ENCODE assay signal across 35 cellular contexts in the genomic region with DNA sequence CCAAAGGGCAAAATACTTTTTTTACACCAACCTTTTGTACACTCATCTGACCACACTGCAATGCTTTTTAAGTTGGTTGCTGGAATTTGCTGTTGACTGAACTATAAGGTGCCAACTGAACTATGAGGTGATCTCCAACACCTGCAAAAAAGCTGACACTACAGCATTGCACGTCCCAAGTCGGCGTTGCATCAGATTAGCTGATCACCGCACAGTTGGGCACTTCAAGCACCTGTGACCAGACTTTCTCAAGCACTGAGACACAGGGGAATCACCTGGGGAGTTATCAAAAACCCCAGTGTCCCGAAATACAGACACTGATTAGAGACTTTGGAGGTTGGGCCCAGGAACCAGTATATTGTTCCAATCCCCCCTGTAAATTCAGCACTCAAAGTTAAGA. TPM values are rescaled to one million over a fixed set of nuclear protein-coding genes. Genes with fewer than 3 reads are reported as not detected.
"Had no signal": no experiment of that assay in that cellular context is flagged by ENCODE, and none has a peak within 500 bp of the region (broad histone marks: within the 10 kb centered on the region; RNA-seq: fewer than 3 reads in every experiment).

No MANE protein-coding gene starts in this region.

- H3K27ac Mint-ChIP-seq: activated CD4-positive, alpha-beta T cell treated with anti-CD3 and anti-CD28 coated beads for 36 hours; activated naive CD8-positive, alpha-beta T cell; natural killer cell treated with Interleukin-12 subunit alpha and Interleukin-12 subunit beta and Interleukin-15 and Interleukin-18, amount 100 ng/mL, for 72 hours; stimulated activated effector memory CD8-positive, alpha-beta T cell treated with anti-CD3 and anti-CD28 coated beads, Interleukin-12 subunit alpha, Interleukin-12 subunit beta, amount 100 ng/mL, for 72 hours; stimulated activated naive CD8-positive, alpha-beta T cell treated with anti-CD3 and anti-CD28 coated beads, Interleukin-15, Interleukin-2, amounts not matched to agents 100 ng/mL and 50 ng/mL, for 24 hours; T-helper 2 cell treated with Interferon-gamma antibody and Interleukin-4, amounts not matched to agents 5 μg/mL and 100 μg/mL, for 36 hours had no signal

- H3K9me3 Mint-ChIP-seq: natural killer cell treated with Interleukin-12 subunit alpha and Interleukin-12 subunit beta and Interleukin-15 and Interleukin-18, amount 100 ng/mL, for 72 hours; stimulated activated effector memory CD8-positive, alpha-beta T cell treated with anti-CD3 and anti-CD28 coated beads, Interleukin-12 subunit alpha, Interleukin-12 subunit beta, amount 100 ng/mL, for 72 hours; stimulated activated naive CD8-positive, alpha-beta T cell treated with anti-CD3 and anti-CD28 coated beads, Interleukin-15, Interleukin-2, amounts not matched to agents 100 ng/mL and 50 ng/mL, for 24 hours had no signal

- DNase-seq: activated CD4-positive, alpha-beta T cell treated with anti-CD3 and anti-CD28 coated beads for 36 hours; activated CD4-positive, alpha-beta T cell treated with anti-CD3 and anti-CD28 coated beads, Interleukin-2, amount 50 U/mL, for 48 hours; activated CD4-positive, CD25-positive, alpha-beta regulatory T cell; activated CD8-positive, alpha-beta memory T cell treated with anti-CD3 and anti-CD28 coated beads for 24 hours; activated effector memory CD4-positive, alpha-beta T cell treated with Interleukin-2 at 50 U/mL for 16 hours; activated naive CD4-positive, alpha-beta T cell treated with Interleukin-2 at 50 U/mL for 16 hours; anterior cingulate cortex; dermis blood vessel endothelial cell; effector CD4-positive, alpha-beta T cell; foreskin keratinocyte; heart right ventricle; left lung; lower lobe of right lung; mucosa of descending colon; posterior cingulate gyrus; right cardiac atrium; stimulated activated CD4-positive, alpha-beta T cell treated with anti-CD3 and anti-CD28 coated beads, Interleukin-4, amount 100 ng/mL, for 24 hours; upper lobe of left lung had no signal

- H3K27ac ChIP-seq: esophagus muscularis mucosa, foreskin keratinocyte, heart right ventricle, left lung, lower lobe of right lung, thoracic aorta, upper lobe of left lung, vagina had no signal

- H3K27me3 Mint-ChIP-seq: stimulated activated naive CD8-positive, alpha-beta T cell treated with anti-CD3 and anti-CD28 coated beads, Interleukin-15, Interleukin-2, amounts not matched to agents 100 ng/mL and 50 ng/mL, for 24 hours had no signal

- ATAC-seq: activated CD4-positive, alpha-beta T cell treated with anti-CD3 and anti-CD28 coated beads for 36 hours; foreskin keratinocyte; heart right ventricle; left lung; lower lobe of right lung; mucosa of descending colon; natural killer cell treated with Interleukin-12 subunit alpha and Interleukin-12 subunit beta and Interleukin-15 and Interleukin-18, amount 100 ng/mL, for 72 hours; right cardiac atrium; stimulated activated effector memory CD8-positive, alpha-beta T cell treated with anti-CD3 and anti-CD28 coated beads, Interleukin-12 subunit alpha, Interleukin-12 subunit beta, amount 100 ng/mL, for 72 hours had no signal

- H3K9me3 ChIP-seq: esophagus muscularis mucosa, heart right ventricle, left lung, lower lobe of right lung, mucosa of descending colon, thoracic aorta, upper lobe of left lung, vagina had no signal

- H3K36me3 ChIP-seq: esophagus muscularis mucosa, heart right ventricle, left lung, lower lobe of right lung, thoracic aorta, upper lobe of left lung, vagina had no signal

- H3K27me3 ChIP-seq: foreskin keratinocyte, heart right ventricle, upper lobe of left lung, vagina had no signal

- H3K4me1 Mint-ChIP-seq: activated CD4-positive, alpha-beta T cell treated with anti-CD3 and anti-CD28 coated beads for 36 hours; central memory CD8-positive, alpha-beta T cell; stimulated activated effector memory CD8-positive, alpha-beta T cell treated with anti-CD3 and anti-CD28 coated beads, Interleukin-12 subunit alpha, Interleukin-12 subunit beta, amount 100 ng/mL, for 72 hours had no signal

- H3K4me3 Mint-ChIP-seq: activated CD4-positive, alpha-beta T cell treated with anti-CD3 and anti-CD28 coated beads for 36 hours; activated naive CD8-positive, alpha-beta T cell; central memory CD8-positive, alpha-beta T cell; natural killer cell treated with Interleukin-12 subunit alpha and Interleukin-12 subunit beta and Interleukin-15 and Interleukin-18, amount 100 ng/mL, for 72 hours; stimulated activated effector memory CD8-positive, alpha-beta T cell treated with anti-CD3 and anti-CD28 coated beads, Interleukin-12 subunit alpha, Interleukin-12 subunit beta, amount 100 ng/mL, for 72 hours; stimulated activated naive CD8-positive, alpha-beta T cell treated with anti-CD3 and anti-CD28 coated beads, Interleukin-15, Interleukin-2, amounts not matched to agents 100 ng/mL and 50 ng/mL, for 24 hours; T-helper 2 cell treated with Interferon-gamma antibody and Interleukin-4, amounts not matched to agents 5 μg/mL and 100 μg/mL, for 36 hours had no signal

- H3K36me3 Mint-ChIP-seq: activated naive CD8-positive, alpha-beta T cell; natural killer cell treated with Interleukin-12 subunit alpha and Interleukin-12 subunit beta and Interleukin-15 and Interleukin-18, amount 100 ng/mL, for 72 hours; stimulated activated effector memory CD8-positive, alpha-beta T cell treated with anti-CD3 and anti-CD28 coated beads, Interleukin-12 subunit alpha, Interleukin-12 subunit beta, amount 100 ng/mL, for 72 hours had no signal

- H3K4me3 ChIP-seq: esophagus muscularis mucosa, heart right ventricle, left lung, lower lobe of right lung, mucosa of descending colon, thoracic aorta, upper lobe of left lung, vagina had no signal

RNA-seq across cellular contexts. Expression of a gene that starts 1.1 kb away (rescaled TPM):
- total RNA-seq: bronchial epithelial cell; dermis blood vessel endothelial cell; esophagus muscularis mucosa; foreskin keratinocyte; glomerular endothelial cell; heart right ventricle; left lung; lower lobe of right lung; mesenteric fat pad; myocyte; natural killer cell treated with Interleukin-12 subunit alpha and Interleukin-12 subunit beta and Interleukin-15 and Interleukin-18, amount 100 ng/mL, for 72 hours; omental fat pad; right cardiac atrium; subcutaneous adipose tissue; thoracic aorta; upper lobe of left lung; vagina had no signal
- polyA plus RNA-seq: foreskin keratinocyte, heart right ventricle, right cardiac atrium had no signal

RNA-seq across cellular contexts. Expression of a gene that starts 5.7 kb away (rescaled TPM):
- total RNA-seq: activated CD4-positive, alpha-beta T cell treated with anti-CD3 and anti-CD28 coated beads for 36 hours; bronchial epithelial cell; esophagus muscularis mucosa; foreskin keratinocyte; glomerular endothelial cell; heart right ventricle; left lung; lower lobe of right lung; mesenteric fat pad; mucosa of descending colon; myocyte; natural killer cell treated with Interleukin-12 subunit alpha and Interleukin-12 subunit beta and Interleukin-15 and Interleukin-18, amount 100 ng/mL, for 72 hours; omental fat pad; right cardiac atrium; skeletal muscle tissue; subcutaneous adipose tissue; thoracic aorta; upper lobe of left lung; vagina had no signal
- polyA plus RNA-seq: adipose tissue, foreskin keratinocyte, heart right ventricle, right cardiac atrium had no signal
